18 cellular contexts compared by ENCODE assay signal in the genomic region with DNA sequence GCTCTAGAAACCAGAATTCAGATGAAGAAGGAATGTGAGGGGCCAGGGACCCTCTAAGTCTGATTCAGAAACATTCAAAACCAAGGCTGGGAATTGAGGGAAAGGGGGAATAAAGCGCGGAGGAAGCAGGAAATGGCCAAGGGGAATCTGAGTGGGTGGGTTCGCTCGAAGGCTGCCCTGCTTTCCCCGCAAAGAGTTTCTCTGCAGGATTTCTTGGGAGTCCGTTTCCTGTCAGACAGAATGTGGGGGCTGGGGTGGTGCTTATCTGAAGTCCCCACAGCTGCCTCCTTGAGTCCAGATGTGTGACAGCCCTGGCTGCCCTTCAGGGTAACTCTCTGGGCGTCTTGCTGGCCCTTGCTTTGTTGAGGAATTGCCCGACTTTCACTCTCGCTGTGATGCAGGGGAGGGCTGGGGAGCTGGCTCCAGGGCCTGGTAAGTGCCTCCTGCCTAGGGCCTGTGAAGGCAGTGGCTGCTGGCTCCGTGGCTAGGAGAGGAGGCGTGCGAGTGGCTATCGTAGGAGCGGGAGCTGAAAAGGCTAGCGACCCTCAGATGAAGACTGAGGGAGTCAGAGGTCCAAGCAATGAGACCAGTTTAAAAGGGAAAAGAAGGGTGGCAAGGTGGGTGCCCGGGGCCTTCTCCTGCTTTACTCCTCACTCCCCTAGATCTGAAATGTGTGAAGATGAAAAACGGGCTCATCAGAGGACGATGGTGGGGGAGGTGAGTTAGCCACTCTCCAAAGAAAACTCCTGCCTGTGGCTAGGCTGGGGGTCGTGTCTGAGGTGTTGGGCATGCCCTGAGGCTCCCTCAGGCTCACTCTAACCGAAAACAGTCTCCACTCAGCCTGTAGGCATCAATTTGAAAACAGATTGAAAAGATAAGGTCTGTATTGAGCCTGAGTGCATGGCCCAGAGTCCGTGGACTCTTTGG.
DNase-seq lines count a peak whose midpoint lies in the region; ATAC-seq, FAIRE-seq and TF ChIP-seq lines count a peak whose summit lies in the region.
"Had no signal": no experiment of that assay in that cellular context is flagged by ENCODE, and none has a peak within 500 bp of the region (broad histone marks: within the 10 kb centered on the region; RNA-seq: fewer than 3 reads in every experiment).

No MANE protein-coding gene starts in this region.

- H3K27ac Mint-ChIP-seq in naive thymus-derived CD8-positive, alpha-beta T cell, result peak overlapping the region in 1 of 10 donors; percentile 18
- H3K27ac Mint-ChIP-seq: activated CD4-positive, alpha-beta T cell treated with anti-CD3 and anti-CD28 coated beads, Interleukin-2, amount 10 ng/mL, durations not matched to agents 7 days and 5 days had no signal

- no peak overlapping the region for H2AK9ac ChIP-seq in IMR-90 (replicated peaks; ENCODE audit: low read depth, low read length, poor library complexity)

- no peak overlapping the region for H2BK5ac ChIP-seq in IMR-90 (ENCODE audit: low read depth, low read length, poor library complexity, severe bottlenecking)

- no peaks in the 10 kb centered on the region for H3K79me1 ChIP-seq in IMR-90 (ENCODE audit: low read depth in 1 of 2, low read length in 2 of 2)

- no peaks in the 10 kb centered on the region for H3K79me2 ChIP-seq in GM12878 (ENCODE audit: control insufficient read depth, insufficient read depth, low read length)

- peak overlapping the region in 3 of 10 donors; percentile 1 to 71 (median 19) for H3K4me3 Mint-ChIP-seq in naive thymus-derived CD8-positive, alpha-beta T cell

- no peak overlapping the region for H4K91ac ChIP-seq in IMR-90 (ENCODE audit: insufficient read depth, low read depth, low read length)

- H3K9me1 ChIP-seq in IMR-90 (ENCODE audit: insufficient read depth, low read length), result 0 out of 2 replicates have a peak, but pooled peaks cover 2% of the 10 kb centered on the region

- peaks cover 22 to 61% (median 46%) of the 10 kb centered on the region in 5 donors for H3K27me3 Mint-ChIP-seq in naive thymus-derived CD8-positive, alpha-beta T cell

- H4K8ac ChIP-seq in IMR-90 (ENCODE audit: low read depth in 2 of 2, low read length in 2 of 2), result no peak overlapping the region

- H2AFZ ChIP-seq in IMR-90 (replicated peaks; ENCODE audit: low read length, poor library complexity) (peak overlapping the region; percentile 37), GM12878 (ENCODE audit: control insufficient read depth, low read depth, low read length) (no peak overlapping the region)

- H3K4ac ChIP-seq in IMR-90 (ENCODE audit: low read depth, low read length), result no peak overlapping the region

- H3K9ac ChIP-seq in IMR-90 (ENCODE audit: low read depth, low read length) (no peak overlapping the region), GM12878 (ENCODE audit: control insufficient read depth, insufficient read depth, low read length) (no peak overlapping the region), skeletal muscle tissue (ENCODE audit: low read depth in 1 of 3, low read length in 3 of 3) (peak overlapping the region; percentile 47 to 90 (median 89))

- no peaks in the 10 kb centered on the region for H3K36me3 Mint-ChIP-seq in naive thymus-derived CD8-positive, alpha-beta T cell

- RAD21 ChIA-PET in GM12878 (lab: Charles Lee; ENCODE audit: unreplicated experiment), result interaction anchor here (1.0 to 6.0 kb wide), 5 partner anchors 9 to 50 kb away, joined by 3 to 21 read pairs (median 10); no protein-coding TSS in a partner anchor

- H2BK15ac ChIP-seq in IMR-90 (ENCODE audit: low read depth, low read length), result no peak overlapping the region

- no peak overlapping the region for H3K27ac ChIP-seq in IMR-90 (ENCODE audit: insufficient read depth, low read length)
- no peak overlapping the region for H3K27ac ChIP-seq in GM12878 (ENCODE audit: control insufficient read depth, insufficient read depth)
- peak overlapping the region; percentile 87 for H3K27ac ChIP-seq in skeletal muscle tissue (ENCODE audit: low read depth, low read length)
- H3K27ac ChIP-seq in tibial nerve, result no peak overlapping the region
- H3K27ac ChIP-seq: C4-2B, SJCRH30, thoracic aorta had no signal

- intact Hi-C loops in IMR-90 (cut with micrococcal nuclease) (no loop called here), GM12878 (cut with micrococcal nuclease; ENCODE audit: unreplicated experiment) (loop anchor here (5.0 kb wide), 1 partner anchor 66 kb away; no protein-coding TSS in a partner anchor)

- in situ Hi-C loops in IMR-90 (cut with MboI; ENCODE audit: low sequenced_read_pairs) (no loop called here), GM12878 (cut with MboI) (no loop called here), ACHN (cut with HindIII; ENCODE audit: low pct_ligation_motif_present, low pct_unique_long_range_greater_than_20kb, low sequenced_read_pairs) (no loop called here)

- H3K4me3 ChIP-seq in IMR-90 (ENCODE audit: insufficient read depth, low read depth, low read length), result no peak overlapping the region
- no peak overlapping the region for H3K4me3 ChIP-seq in GM12878
- H3K4me3 ChIP-seq in skeletal muscle tissue (ENCODE audit: low read length in 3 of 3), result peak overlapping the region in 2 of 3 donors; percentile 78 to 85
- no peak overlapping the region for H3K4me3 ChIP-seq in tibial nerve
- H3K4me3 ChIP-seq: SJCRH30, thoracic aorta had no signal

- TF ChIP-seq CTCF in IMR-90 (conservative IDR thresholded peaks at IDR 0.05; ENCODE audit: low read depth, low read length) (no peak), GM12878 (IDR thresholded peaks at IDR 0.05 in 2 of 3, conservative IDR thresholded peaks at IDR 0.05 in 1 of 3; ENCODE audit: control insufficient read depth in 2 of 3, extremely low read depth in 1 of 3, insufficient read depth in 1 of 3, low read depth in 3 of 3, low read length in 3 of 3) (no peak), tibial nerve (IDR thresholded peaks at IDR 0.05) (no peak)

- no peak overlapping the region for H3K18ac ChIP-seq in IMR-90 (ENCODE audit: low read depth, low read length)

- H2BK20ac ChIP-seq in IMR-90 (ENCODE audit: low read depth, low read length), result no peak overlapping the region

- CTCF ChIA-PET in IMR-90 (lab: Yijun Ruan, JAX) (no interaction called here), GM12878 (lab: Yijun Ruan, JAX) (interaction anchor here (1.0 to 2.4 kb wide), 4 partner anchors 10 to 43 kb away, joined by 3 to 7 read pairs (median 4); no protein-coding TSS in a partner anchor)

- H3K9me3 ChIP-seq in IMR-90 (ENCODE audit: control insufficient read depth, insufficient read depth, low read length) (no peaks in the 10 kb centered on the region), GM12878 (replicated peaks; ENCODE audit: control insufficient read depth, insufficient read depth, low read length) (no peaks in the 10 kb centered on the region), skeletal muscle tissue (ENCODE audit: control insufficient read depth in 3 of 3, low read length in 3 of 3) (no peaks in the 10 kb centered on the region), tibial nerve (no peaks in the 10 kb centered on the region)
- H3K9me3 ChIP-seq: SJCRH30, thoracic aorta had no signal

- TF ChIP-seq RAD21 in IMR-90 (IDR thresholded peaks at IDR 0.05; ENCODE audit: low read length) (no peak), GM12878 (IDR thresholded peaks at IDR 0.05; ENCODE audit: insufficient read depth, low read depth, low read length) (no peak)

- H2BK120ac ChIP-seq in IMR-90 (ENCODE audit: low read depth, low read length), result no peak overlapping the region

- 75% methylated on average over 10 of the region's 21 CpGs; no CpG with 5 or more reads in 1 of the 2 experiments for WGBS in IMR-90 (ENCODE audit: extremely low coverage in 2 of 2, insufficient read length in 1 of 2), 2 experiments
- 48% methylated on average over 21 of the region's 21 CpGs for WGBS in GM12878 (ENCODE audit: insufficient coverage, insufficient replicate concordance, low lambda C conversion rate, missing lambda C conversion rate)
- WGBS in tibial nerve, 2 donors, result 55 to 62% methylated on average over 21 of the region's 21 CpGs

- FAIRE-seq in GM12878 (lab: Jason Lieb, UNC), result no peak
- FAIRE-seq: GM18507 had no signal

- H3K27me3 ChIP-seq in IMR-90 (ENCODE audit: control insufficient read depth, insufficient read depth, low read length), result peaks cover 58% of the 10 kb centered on the region
- H3K27me3 ChIP-seq in GM12878 (replicated peaks in 1 of 2; ENCODE audit: control insufficient read depth in 2 of 2, insufficient read depth in 2 of 2, low read length in 1 of 2), result peaks cover 3 to 10% of the 10 kb centered on the region in 2 experiments; a peak in 2 of 4 replicates
- peaks cover 0 to 3% (median 0%) of the 10 kb centered on the region in 3 donors for H3K27me3 ChIP-seq in skeletal muscle tissue (ENCODE audit: control insufficient read depth in 3 of 3, insufficient read depth in 3 of 3, low read length in 3 of 3)
- H3K27me3 ChIP-seq in tibial nerve, result peaks cover 0 to 30% of the 10 kb centered on the region in 2 donors
- H3K27me3 ChIP-seq: SJCRH30 had no signal

- ATAC-seq in IMR-90 (ENCODE audit: low read depth), result no peak
- peak; percentile 21 for ATAC-seq in GM12878
- no peak for ATAC-seq in naive thymus-derived CD8-positive, alpha-beta T cell

- H3K56ac ChIP-seq in IMR-90 (ENCODE audit: extremely low read depth, insufficient read depth, low read length), result no peak overlapping the region

- no peak overlapping the region for H2AK5ac ChIP-seq in IMR-90 (ENCODE audit: low read depth, low read length)

- TF ChIP-seq EP300 in GM12878 (IDR thresholded peaks at IDR 0.05; ENCODE audit: borderline replicate concordance in 1 of 2, control insufficient read depth in 1 of 2, low read depth in 2 of 2, low read length in 2 of 2) (no peak), tibial nerve (IDR thresholded peaks at IDR 0.05) (no peak)

- H4K20me1 ChIP-seq in IMR-90 (ENCODE audit: insufficient read depth, low read length) (no peaks in the 10 kb centered on the region; the same call in 1 of the 2 replicates), GM12878 (ENCODE audit: control insufficient read depth, insufficient read depth) (no peaks in the 10 kb centered on the region)

- H3K36me3 ChIP-seq in IMR-90 (ENCODE audit: control insufficient read depth, insufficient read depth, low read length) (no peaks in the 10 kb centered on the region), GM12878 (ENCODE audit: control insufficient read depth in 2 of 2, insufficient read depth in 2 of 2, low read length in 1 of 2) (no peaks in the 10 kb centered on the region), skeletal muscle tissue (ENCODE audit: control insufficient read depth in 3 of 3, insufficient read depth in 3 of 3, low read length in 3 of 3) (no peaks in the 10 kb centered on the region), tibial nerve (no peaks in the 10 kb centered on the region)
- H3K36me3 ChIP-seq: SJCRH30, thoracic aorta had no signal

- H3K4me2 ChIP-seq in IMR-90 (ENCODE audit: low read depth, low read length), result no peak overlapping the region
- H3K4me2 ChIP-seq in GM12878 (ENCODE audit: control insufficient read depth, insufficient read depth), result peak overlapping the region; percentile 32; the same call in 1 of the 2 replicates

- H3K4me1 ChIP-seq in IMR-90 (ENCODE audit: control insufficient read depth, insufficient read depth, low read length) (no peaks in the 10 kb centered on the region; the same call in 1 of the 2 replicates), GM12878 (ENCODE audit: control insufficient read depth, insufficient read depth, low read length) (peaks cover 7% of the 10 kb centered on the region), skeletal muscle tissue (ENCODE audit: control insufficient read depth in 3 of 3, insufficient read depth in 3 of 3, low read length in 3 of 3) (peaks cover 17 to 39% (median 21%) of the 10 kb centered on the region in 3 donors), tibial nerve (peaks cover 0 to 19% (median 11%) of the 10 kb centered on the region in 4 donors)
- H3K4me1 ChIP-seq: SJCRH30 had no signal

- H3K14ac ChIP-seq in IMR-90 (replicated peaks; ENCODE audit: low read depth, low read length), result no peak overlapping the region

- H3K4me1 Mint-ChIP-seq in naive thymus-derived CD8-positive, alpha-beta T cell, result peaks cover 2 to 22% (median 15%) of the 10 kb centered on the region in 4 donors

- POLR2A ChIA-PET in IMR-90 (lab: Charles Lee; ENCODE audit: unreplicated experiment) (no interaction called here), GM12878 (lab: Charles Lee) (interaction anchor here (1.0 to 1.5 kb wide), 5 partner anchors 9 to 66 kb away, joined by 3 to 5 read pairs (median 3); no protein-coding TSS in a partner anchor)
- POLR2A ChIA-PET in naive thymus-derived CD8-positive, alpha-beta T cell (lab: Charles Lee), result interaction anchor here (0.6 kb wide), 1 partner anchor 19 kb away, joined by 3 read pairs; no protein-coding TSS in a partner anchor

- BruUV-seq in IMR-90 (replicated peaks; lab: Mats Ljungman, UMichigan), result no TSS peak
- no TSS peak for BruUV-seq in GM12878 (replicated peaks; lab: Mats Ljungman, UMichigan)

- H4K5ac ChIP-seq in IMR-90 (ENCODE audit: low read depth, low read length), result no peak overlapping the region

- DNase-seq in IMR-90, result no peak
- no peak for DNase-seq in GM12878 (ENCODE audit: low read depth, low spot score)
- DNase-seq in left kidney (ENCODE audit: low read depth, low spot score), result peak; percentile 52
- DNase-seq in naive thymus-derived CD8-positive, alpha-beta T cell, result no peak
- DNase-seq in ACHN, result no peak
- no peak for DNase-seq in tibial nerve (ENCODE audit: low spot score in 2 of 2)
- DNase-seq: activated CD4-positive, alpha-beta T cell treated with anti-CD3 and anti-CD28 coated beads, Interleukin-2, amount 10 ng/mL, durations not matched to agents 7 days and 5 days; aorta; effector CD4-positive, alpha-beta T cell; GF-D8; NCI-H1105; NCI-H2227 treated with DMSO at 0.1 percent for 48 hours; NK-92 treated with Interleukin-12 subunit alpha and Interleukin-12 subunit beta, amount 100 ng/mL, for 24 hours; SJCRH30 had no signal

- TF ChIP-seq POLR2A in IMR-90 (IDR thresholded peaks at IDR 0.05; ENCODE audit: low read depth, low read length) (no peak), GM12878 (IDR thresholded peaks at IDR 0.05; ENCODE audit: low read depth, low read length) (no peak), tibial nerve (IDR thresholded peaks at IDR 0.05) (no peak)

- H3K23ac ChIP-seq in IMR-90 (ENCODE audit: low read depth, low read length), result no peak overlapping the region

- SMC1A ChIA-PET in GM12878 (lab: Charles Lee; ENCODE audit: uncharacterized antibody, unreplicated experiment), result interaction anchor here (0.6 to 3.6 kb wide), 10 partner anchors 10 to 752 kb away, joined by 3 to 19 read pairs (median 4); no protein-coding TSS in a partner anchor

- dilution Hi-C loops in IMR-90 (cut with HindIII; ENCODE audit: low sequenced_read_pairs, unreplicated experiment), result no loop called here

- H3K9me3 Mint-ChIP-seq in naive thymus-derived CD8-positive, alpha-beta T cell, result no peaks in the 10 kb centered on the region
- H3K9me3 Mint-ChIP-seq: activated CD4-positive, alpha-beta T cell treated with anti-CD3 and anti-CD28 coated beads, Interleukin-2, amount 10 ng/mL, durations not matched to agents 7 days and 5 days had no signal

Comparison
In these comparisons a context has a peak if more than half of its experiments do, and no peak if none do; other contexts are left out.
1. H3K4me3 ChIP-seq: peak in skeletal muscle tissue (2 of 3); none in IMR-90 (single experiment), GM12878 (single experiment) and tibial nerve (0 of 4).
2. H3K9ac ChIP-seq: peak in skeletal muscle tissue (3 of 3); none in IMR-90 (single experiment) and GM12878 (single experiment).